ENCODE assay signal across 8 cellular contexts in genomic region chr7:107564553-107565298, GRCh38. TPM values are rescaled to one million over a fixed set of nuclear protein-coding genes. Genes with fewer than 3 reads are reported as not detected.
A peak's percentile ranks its signal among the peaks of the same experiment; 100 is the strongest.
DNase-seq lines count a peak whose midpoint lies in the region; ATAC-seq, FAIRE-seq and TF ChIP-seq lines count a peak whose summit lies in the region.

No MANE protein-coding gene starts in this region.

- no peak for TF ChIP-seq RAD21 in A549 (conservative IDR thresholded peaks at IDR 0.05 in 1 of 2, IDR thresholded peaks at IDR 0.05 in 1 of 2)

- H3K36me3 Mint-ChIP-seq in activated naive CD8-positive, alpha-beta T cell treated with anti-CD3 and anti-CD28 coated beads for 36 hours: peaks cover 23% of the 10 kb centered on the region
- peaks cover 0 to 7% (median 4%) of the 10 kb centered on the region in 3 donors for H3K36me3 Mint-ChIP-seq in immature natural killer cell

- H3K27ac ChIP-seq in A549 (peak overlapping the region; percentile 90 to 92), subcutaneous abdominal adipose tissue (ENCODE audit: low read depth, low read length) (peak overlapping the region; percentile 94)

- ATAC-seq in A549 (peak; percentile 10 to 20; a peak in 4 of 6 replicates), GM19397 (IDR thresholded peaks at IDR 0.05; ENCODE audit: unreplicated experiment) (no peak)

- H3K4me3 Mint-ChIP-seq in activated naive CD8-positive, alpha-beta T cell treated with anti-CD3 and anti-CD28 coated beads for 36 hours: peak overlapping the region; percentile 83
- peak overlapping the region; percentile 79 to 96 (median 85) for H3K4me3 Mint-ChIP-seq in immature natural killer cell

- no peak for TF ChIP-seq CTCF in A549 (IDR thresholded peaks at IDR 0.05)

- no peak for TF ChIP-seq POLR2A in A549 (IDR thresholded peaks at IDR 0.05; ENCODE audit: low read length)

- peak overlapping the region; percentile 74 to 98 (median 97) for H3K9ac ChIP-seq in subcutaneous abdominal adipose tissue (ENCODE audit: low read length in 5 of 5)

- no peaks in the 10 kb centered on the region for H3K9me3 Mint-ChIP-seq in activated naive CD8-positive, alpha-beta T cell treated with anti-CD3 and anti-CD28 coated beads for 36 hours
- H3K9me3 Mint-ChIP-seq in immature natural killer cell: no peaks in the 10 kb centered on the region

- WGBS in A549 (ENCODE audit: missing lambda C conversion rate): 35% methylated on average over 9 of the region's 9 CpGs

- H3K9me3 ChIP-seq in A549 (no peaks in the 10 kb centered on the region), subcutaneous abdominal adipose tissue (ENCODE audit: control insufficient read depth in 5 of 5, low read length in 5 of 5) (no peaks in the 10 kb centered on the region)

- peaks cover 47% of the 10 kb centered on the region for H3K4me1 Mint-ChIP-seq in activated naive CD8-positive, alpha-beta T cell treated with anti-CD3 and anti-CD28 coated beads for 36 hours
- peaks cover 38 to 50% of the 10 kb centered on the region in 2 donors for H3K4me1 Mint-ChIP-seq in immature natural killer cell

- no peak for TF ChIP-seq EP300 in A549 (IDR thresholded peaks at IDR 0.05)

- no peaks in the 10 kb centered on the region for H3K27me3 ChIP-seq in subcutaneous abdominal adipose tissue (ENCODE audit: control insufficient read depth in 5 of 5, insufficient read depth in 4 of 5, low read length in 5 of 5)

- CTCF ChIA-PET in A549 (lab: Yijun Ruan, JAX): interaction anchor here (1.2 to 1.5 kb wide), 3 partner anchors 9 to 98 kb away, joined by 3 to 6 read pairs (median 5); no protein-coding TSS in a partner anchor

- DNase-seq in A549 (ENCODE audit: low read depth in 1 of 2, low spot score in 1 of 2) (peak in 1 of 2 experiments; percentile 19), HCEC 1CT (peak; percentile 93), immature natural killer cell (no peak), NOMO-1 treated with DMSO at 0.1 percent for 48 hours (lab: John Stamatoyannopoulos, UW; ENCODE audit: unreplicated experiment) (no peak), iPS-NIHi7 (ENCODE audit: extremely low spot score) (no peak)
- no peak for DNase-seq in activated naive CD8-positive, alpha-beta T cell treated with anti-CD3 and anti-CD28 coated beads for 36 hours

- peaks cover 28% of the 10 kb centered on the region for H3K4me1 ChIP-seq in A549
- H3K4me1 ChIP-seq in subcutaneous abdominal adipose tissue (ENCODE audit: control insufficient read depth in 5 of 5, insufficient read depth in 5 of 5, low read length in 5 of 5): peaks cover 0 to 44% (median 29%) of the 10 kb centered on the region in 5 donors

- peak overlapping the region; percentile 87 for H3K27ac Mint-ChIP-seq in activated naive CD8-positive, alpha-beta T cell treated with anti-CD3 and anti-CD28 coated beads for 36 hours
- peak overlapping the region; percentile 89 to 94 (median 91) for H3K27ac Mint-ChIP-seq in immature natural killer cell

- FAIRE-seq in A549 (lab: Jason Lieb, UNC): no peak

- H3K4me3 ChIP-seq in A549: peak overlapping the region; percentile 77
- H3K4me3 ChIP-seq in subcutaneous abdominal adipose tissue (ENCODE audit: low read depth in 1 of 5, low read length in 5 of 5): peak overlapping the region; percentile 91 to 99 (median 97)

- peak overlapping the region; percentile 86 for H3K4me2 ChIP-seq in A549

- no peaks in the 10 kb centered on the region for H3K27me3 Mint-ChIP-seq in activated naive CD8-positive, alpha-beta T cell treated with anti-CD3 and anti-CD28 coated beads for 36 hours
- peaks cover 0 to 2% (median 0%) of the 10 kb centered on the region in 3 donors for H3K27me3 Mint-ChIP-seq in immature natural killer cell (ENCODE audit: low read depth in 3 of 3)

- POLR2A ChIA-PET in A549 (lab: Yijun Ruan, JAX): interaction anchor here (1.2 to 2.5 kb wide), 4 partner anchors 9 to 396 kb away, joined by 3 to 16 read pairs (median 8); partner anchors contain the start of genes BCAP29, CBLL1 and HBP1

- H3K36me3 ChIP-seq in subcutaneous abdominal adipose tissue (ENCODE audit: control insufficient read depth in 5 of 5, insufficient read depth in 5 of 5, low read length in 5 of 5): peaks cover 0 to 5% (median 0%) of the 10 kb centered on the region in 5 donors

TF ChIP-seq in A549, 52 proteins besides CTCF, POLR2A, EP300 and RAD21:
- TF ChIP-seq POLR2AphosphoS2 (conservative IDR thresholded peaks at IDR 0.05; ENCODE audit: low read length): no peak
- TF ChIP-seq CBX8 (IDR thresholded peaks at IDR 0.05): no peak
- TF ChIP-seq USF2 (IDR thresholded peaks at IDR 0.05): peak; percentile 63
- TF ChIP-seq CBX2 (IDR thresholded peaks at IDR 0.05; ENCODE audit: borderline replicate concordance, low read depth): no peak
- TF ChIP-seq KDM1A (IDR thresholded peaks at IDR 0.05; ENCODE audit: low read depth): no peak
- no peak for TF ChIP-seq FOSL2 (IDR thresholded peaks at IDR 0.05)
- TF ChIP-seq FOSL2 (CRISPR knock-in tag; IDR thresholded peaks at IDR 0.05): peak; percentile 61; the same call in 1 of the 2 replicates
- TF ChIP-seq HDAC2 (IDR thresholded peaks at IDR 0.05): no peak
- no peak for TF ChIP-seq TP53 (CRISPR knock-in tag; IDR thresholded peaks at IDR 0.05)
- TF ChIP-seq SREBF2 (IDR thresholded peaks at IDR 0.05): no peak

RNA-seq across cellular contexts. Expression of gene DUS4L, which starts 1.0 kb away (rescaled TPM):
- polyA plus RNA-seq in A549 (2011; rRNA removed) (13.6 and 17.4 TPM in 2 replicates), A549 (2017; fragmentation: RNase III; extraction: RNeasy Plus Mini Kit Qiagen cat#74134 plus additional on column Dnase treatment) (10.0 to 10.4 TPM (median 10.1 TPM) in 3 replicates), immature natural killer cell (1 to 10 TPM; 3.7 to 7.3 (median 4.1) TPM)
- 4.1 and 4.2 TPM in 2 replicates for polyA plus RNA-seq in A549 (2012; cell fraction: cytosol; rRNA removed)
- polyA plus RNA-seq in A549 (2012; cell fraction: nucleus; rRNA removed): 2.2 and 3.5 TPM in 2 replicates
- 5.3 and 6.4 TPM in 2 replicates for polyA minus RNA-seq in A549 (2011; rRNA and poly(A)+ RNA removed)
- total RNA-seq in activated naive CD8-positive, alpha-beta T cell treated with anti-CD3 and anti-CD28 coated beads for 36 hours: 10 to 100 TPM; 14.5 to 15.3 TPM

RNA-seq across cellular contexts. Expression of gene COG5, which starts 1.0 kb away (rescaled TPM):
- 33.9 and 44.0 TPM in 2 replicates for polyA plus RNA-seq in A549 (2011; rRNA removed)
- polyA plus RNA-seq in A549 (2012; cell fraction: cytosol; rRNA removed): 6.6 and 6.9 TPM in 2 replicates
- polyA plus RNA-seq in A549 (2012; cell fraction: nucleus; rRNA removed): 5.8 and 6.4 TPM in 2 replicates
- polyA plus RNA-seq in A549 (2017; fragmentation: RNase III; extraction: RNeasy Plus Mini Kit Qiagen cat#74134 plus additional on column Dnase treatment): 22.5 to 27.2 TPM (median 23.6 TPM) in 3 replicates
- 21.9 and 22.5 TPM in 2 replicates for polyA minus RNA-seq in A549 (2011; rRNA and poly(A)+ RNA removed)
- total RNA-seq in activated naive CD8-positive, alpha-beta T cell treated with anti-CD3 and anti-CD28 coated beads for 36 hours: 10 to 100 TPM; 29.6 TPM
- 10 to 100 TPM; 16.8 to 30.5 (median 22.2) TPM for polyA plus RNA-seq in immature natural killer cell

RNA-seq across cellular contexts. Expression of gene BCAP29, which starts 15.3 kb away (rescaled TPM):
- 45.2 and 66.9 TPM in 2 replicates for polyA plus RNA-seq in A549 (2011; rRNA removed)
- 10.6 and 11.0 TPM in 2 replicates for polyA plus RNA-seq in A549 (2012; cell fraction: cytosol; rRNA removed)
- 7.1 and 14.3 TPM in 2 replicates for polyA plus RNA-seq in A549 (2012; cell fraction: nucleus; rRNA removed)
- polyA plus RNA-seq in A549 (2017; fragmentation: RNase III; extraction: RNeasy Plus Mini Kit Qiagen cat#74134 plus additional on column Dnase treatment): 38.0 to 43.0 TPM (median 41.3 TPM) in 3 replicates
- 12.4 and 13.8 TPM in 2 replicates for polyA minus RNA-seq in A549 (2011; rRNA and poly(A)+ RNA removed)
- 10 to 100 TPM; 23.8 to 25.7 TPM for total RNA-seq in activated naive CD8-positive, alpha-beta T cell treated with anti-CD3 and anti-CD28 coated beads for 36 hours
- 10 to 100 TPM; 29.9 to 65.7 (median 46.5) TPM for polyA plus RNA-seq in immature natural killer cell
